In the genomic region with DNA sequence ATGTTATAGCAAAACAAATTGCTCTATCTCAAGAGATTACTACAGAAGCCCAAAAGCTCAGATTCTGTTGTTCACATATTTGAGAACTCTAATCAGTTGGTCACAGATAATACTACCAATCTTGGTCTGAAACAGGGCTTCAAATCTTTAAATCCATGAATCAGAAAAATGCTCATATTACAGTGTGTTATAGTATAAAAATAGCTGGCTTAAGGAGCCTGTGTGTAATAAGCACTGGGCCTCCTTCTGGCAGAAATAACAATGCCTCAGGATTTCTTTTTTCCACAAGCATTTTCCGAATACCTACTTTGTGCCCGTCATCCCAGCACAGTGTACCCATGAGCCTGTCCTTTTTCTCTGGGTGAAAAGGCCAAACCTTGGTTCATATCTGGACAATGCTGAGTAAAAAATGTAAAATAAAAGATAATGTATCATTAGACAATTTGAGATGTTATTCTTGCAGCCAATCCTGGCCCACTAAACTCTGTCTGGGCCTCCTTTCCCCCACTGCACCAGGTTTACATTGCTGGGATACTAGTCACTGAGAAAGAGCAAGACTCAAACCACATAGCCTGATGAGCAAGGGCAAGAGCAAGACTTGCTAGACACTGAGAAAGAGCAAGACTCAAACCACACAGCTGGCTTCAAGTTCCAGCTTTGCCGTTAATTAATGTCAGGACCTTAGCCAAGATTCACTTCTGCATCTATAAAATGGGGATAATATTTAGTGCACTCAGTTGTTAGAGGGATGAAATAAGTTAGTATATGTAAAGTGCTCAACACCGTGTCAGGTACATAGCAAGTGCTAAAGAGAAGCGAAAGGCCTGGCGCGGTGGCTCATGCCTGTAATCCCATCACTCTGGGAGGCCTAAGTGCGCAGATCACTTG, we compare ENCODE assay signal across 1 cellular context.
TF ChIP-seq lines count a peak whose summit lies in the region.

No MANE protein-coding gene starts in this region.

TF ChIP-seq in IMR-90, 13 proteins besides CTCF, POLR2A, EP300 and RAD21:
- TF ChIP-seq MAZ (IDR thresholded peaks at IDR 0.05; ENCODE audit: borderline replicate concordance, low read depth, low read length) (peak; percentile 44; the same call in 1 of the 2 replicates), RCOR1 (IDR thresholded peaks at IDR 0.05; ENCODE audit: insufficient replicate concordance, low read length) (peak; percentile 60), CHD1 (IDR thresholded peaks at IDR 0.05; ENCODE audit: low read depth, low read length) (no peak), CEBPB (IDR thresholded peaks at IDR 0.05; ENCODE audit: low read depth, low read length) (peak; percentile 80), RFX5 (IDR thresholded peaks at IDR 0.05; ENCODE audit: low read depth, low read length) (no peak), MAFK (IDR thresholded peaks at IDR 0.05; ENCODE audit: low read depth, low read length) (no peak), BHLHE40 (IDR thresholded peaks at IDR 0.05; ENCODE audit: low read depth, low read length) (no peak), FOS (IDR thresholded peaks at IDR 0.05; ENCODE audit: low read depth, low read length) (peak; percentile 94), MXI1 (IDR thresholded peaks at IDR 0.05; ENCODE audit: borderline replicate concordance, low read depth, low read length) (no peak), SMC3 (IDR thresholded peaks at IDR 0.05; ENCODE audit: low read depth, low read length) (no peak)
TF ChIP-seq in IMR-90: peak in this region for 4.
